Comparison of ENCODE assay signal across 18 cellular contexts in the genomic region with DNA sequence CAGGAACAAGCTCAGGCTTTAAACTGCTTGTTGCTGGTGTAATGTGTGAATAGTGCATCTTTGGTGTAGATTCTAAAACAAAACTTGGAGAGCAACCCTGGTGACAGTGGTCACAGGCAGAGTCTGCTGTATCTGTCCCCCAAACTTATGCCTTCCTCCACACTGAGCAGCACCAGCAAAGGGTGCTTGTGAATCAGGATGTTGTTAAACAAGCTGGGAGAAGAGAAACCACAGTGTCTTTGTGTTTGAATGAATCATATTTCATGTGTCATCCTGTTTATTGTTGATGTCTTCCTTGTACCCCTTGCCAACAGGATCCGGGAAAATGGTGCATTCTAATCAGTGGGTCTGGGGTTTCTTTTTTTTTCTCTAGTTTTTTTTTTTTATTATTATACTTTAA.
DNase-seq lines count a peak whose midpoint lies in the region.
"Had no signal": no experiment of that assay in that cellular context is flagged by ENCODE, and none has a peak within 500 bp of the region (broad histone marks: within the 10 kb centered on the region; RNA-seq: fewer than 3 reads in every experiment).

No MANE protein-coding gene starts in this region.

- no peaks in the 10 kb centered on the region for H3K36me3 Mint-ChIP-seq in activated CD4-positive, alpha-beta T cell treated with anti-CD3 and anti-CD28 coated beads, Interleukin-2, amount 10 ng/mL, durations not matched to agents 24 days and 14 days (ENCODE audit: low read depth)
- H3K36me3 Mint-ChIP-seq: stimulated activated naive B cell treated with anti-CD40 and anti-IgM and Interleukin-4, amounts not matched to agents 10 μg/mL and 1 μg/mL and 100 μg/mL, for 72 hours had no signal

- no peaks in the 10 kb centered on the region for H3K9me3 Mint-ChIP-seq in activated CD4-positive, alpha-beta T cell treated with anti-CD3 and anti-CD28 coated beads, Interleukin-2, amount 10 ng/mL, durations not matched to agents 24 days and 14 days
- H3K9me3 Mint-ChIP-seq: dendritic cell treated with granulocyte-macrophage colony-stimulating factor and Interleukin-4, amounts not matched to agents 40 ng/mL and 50 ng/mL, for 4 days had no signal

- H3K4me1 Mint-ChIP-seq in activated CD4-positive, alpha-beta T cell treated with anti-CD3 and anti-CD28 coated beads, Interleukin-2, amount 10 ng/mL, durations not matched to agents 24 days and 14 days: peaks cover 8% of the 10 kb centered on the region
- H3K4me1 Mint-ChIP-seq: stimulated activated naive B cell treated with anti-CD40 and anti-IgM and Interleukin-4, amounts not matched to agents 10 μg/mL and 1 μg/mL and 100 μg/mL, for 72 hours had no signal

- H3K4me3 Mint-ChIP-seq in activated CD4-positive, alpha-beta T cell treated with anti-CD3 and anti-CD28 coated beads, Interleukin-2, amount 10 ng/mL, durations not matched to agents 24 days and 14 days: no peak overlapping the region
- H3K4me3 Mint-ChIP-seq: dendritic cell treated with granulocyte-macrophage colony-stimulating factor and Interleukin-4, amounts not matched to agents 40 ng/mL and 50 ng/mL, for 4 days; stimulated activated naive B cell treated with anti-CD40 and anti-IgM and Interleukin-4, amounts not matched to agents 10 μg/mL and 1 μg/mL and 100 μg/mL, for 72 hours had no signal

- H3K27ac Mint-ChIP-seq in activated CD4-positive, alpha-beta T cell treated with anti-CD3 and anti-CD28 coated beads, Interleukin-2, amount 10 ng/mL, durations not matched to agents 24 days and 14 days: peak overlapping the region; percentile 68
- H3K27ac Mint-ChIP-seq: dendritic cell treated with granulocyte-macrophage colony-stimulating factor and Interleukin-4, amounts not matched to agents 40 ng/mL and 50 ng/mL, for 4 days; stimulated activated naive B cell treated with anti-CD40 and anti-IgM and Interleukin-4, amounts not matched to agents 10 μg/mL and 1 μg/mL and 100 μg/mL, for 72 hours had no signal

- H3K27me3 Mint-ChIP-seq in activated CD4-positive, alpha-beta T cell treated with anti-CD3 and anti-CD28 coated beads, Interleukin-2, amount 10 ng/mL, durations not matched to agents 24 days and 14 days: peaks cover 3% of the 10 kb centered on the region

- intact Hi-C loops in activated CD4-positive, alpha-beta T cell treated with anti-CD3 and anti-CD28 coated beads, Interleukin-2, amount 10 ng/mL, durations not matched to agents 24 days and 14 days (cut with micrococcal nuclease): no loop called here

- DNase-seq in activated CD4-positive, alpha-beta T cell treated with anti-CD3 and anti-CD28 coated beads, Interleukin-2, amount 10 ng/mL, durations not matched to agents 24 days and 14 days: peak; percentile 68
- DNase-seq in activated CD4-positive, alpha-beta T cell treated with anti-CD3 and anti-CD28 coated beads for 4 hours: no peak
- peak; percentile 20 for DNase-seq in MV-4-11 (lab: John Stamatoyannopoulos, UW)
- peak; percentile 15 for DNase-seq in astrocyte of the hippocampus (ENCODE audit: low read depth, low spot score)
- peak; percentile 88 for DNase-seq in renal cortical epithelial cell (ENCODE audit: low read depth)
- DNase-seq in iPS-NIHi11 (ENCODE audit: low spot score): no peak
- DNase-seq in HK-2 (ENCODE audit: unreplicated experiment): no peak
- no peak for DNase-seq in dedifferentiated amniotic fluid mesenchymal stem cell (ENCODE audit: extremely low spot score)
- DNase-seq: activated naive CD4-positive, alpha-beta T cell; body of pancreas; esophagus squamous epithelium; H7; NCI-H1105 treated with DMSO at 0.1 percent for 48 hours; NCI-H446 treated with DMSO at 0.1 percent for 48 hours; ovary; stimulated activated naive B cell treated with anti-CD40 and anti-IgM and Interleukin-4, amounts not matched to agents 10 μg/mL and 1 μg/mL and 100 μg/mL, for 72 hours; upper lobe of right lung had no signal

Comparison
In these comparisons a context has a peak if more than half of its experiments do, and no peak if none do; other contexts are left out.
1. DNase-seq: peak in activated CD4-positive, alpha-beta T cell treated with anti-CD3 and anti-CD28 coated beads, Interleukin-2, amount 10 ng/mL, durations not matched to agents 24 days and 14 days (single experiment), MV-4-11 (single experiment), astrocyte of the hippocampus (single experiment) and renal cortical epithelial cell (single experiment); none in activated CD4-positive, alpha-beta T cell treated with anti-CD3 and anti-CD28 coated beads for 4 hours (0 of 2), iPS-NIHi11 (single experiment), HK-2 (single experiment) and dedifferentiated amniotic fluid mesenchymal stem cell (single experiment).